2 cellular contexts compared by ENCODE assay signal in the genomic region with DNA sequence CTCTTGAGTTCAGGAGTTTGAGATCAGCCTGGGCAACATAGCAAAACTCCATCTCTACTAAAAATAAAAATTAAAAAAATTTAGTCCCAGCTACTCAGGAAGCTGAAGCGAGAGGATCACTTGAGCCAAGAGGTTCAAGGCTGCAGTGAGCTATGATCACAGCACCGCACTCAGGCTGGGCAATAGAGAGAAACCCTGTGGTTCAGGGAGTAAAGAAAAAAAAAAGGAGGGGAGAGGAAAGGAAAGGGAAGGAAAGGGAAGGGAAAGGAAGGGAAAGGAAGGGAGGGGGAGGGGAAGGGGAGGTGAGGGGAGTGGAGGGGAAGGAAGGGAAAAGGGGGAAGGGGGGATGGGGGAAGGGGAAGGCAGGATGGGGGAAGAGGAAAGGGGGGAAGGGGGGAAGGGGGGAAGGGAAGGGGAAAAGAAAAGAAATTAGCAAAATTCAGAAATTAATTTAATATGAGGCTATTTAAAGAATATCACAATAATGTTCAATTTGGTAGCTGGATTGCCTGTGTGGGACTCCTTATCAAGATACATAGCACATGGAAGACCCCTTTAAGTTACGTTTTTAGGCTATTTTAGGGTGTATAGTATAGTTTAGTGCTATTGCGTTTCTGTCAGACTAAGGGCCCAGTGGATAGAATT.
A peak's percentile ranks its signal among the peaks of the same experiment; 100 is the strongest.
TF ChIP-seq lines count a peak whose summit lies in the region.

No MANE protein-coding gene starts in this region.

TF ChIP-seq in HepG2, 621 proteins besides CTCF, POLR2A, EP300 and RAD21 (continues in another document):
- no peak for TF ChIP-seq GATAD2A (CRISPR knock-in tag; IDR thresholded peaks at IDR 0.05)
- TF ChIP-seq EHMT2 (IDR thresholded peaks at IDR 0.05; ENCODE audit: borderline replicate concordance, low read depth, low read length), result no peak
- peak; percentile 97 for TF ChIP-seq HNRNPK (IDR thresholded peaks at IDR 0.05; ENCODE audit: low read depth, low read length, poor library complexity, severe bottlenecking)
- TF ChIP-seq ZMYM2 (CRISPR knock-in tag; IDR thresholded peaks at IDR 0.05), result no peak
- TF ChIP-seq, protein P1, sequence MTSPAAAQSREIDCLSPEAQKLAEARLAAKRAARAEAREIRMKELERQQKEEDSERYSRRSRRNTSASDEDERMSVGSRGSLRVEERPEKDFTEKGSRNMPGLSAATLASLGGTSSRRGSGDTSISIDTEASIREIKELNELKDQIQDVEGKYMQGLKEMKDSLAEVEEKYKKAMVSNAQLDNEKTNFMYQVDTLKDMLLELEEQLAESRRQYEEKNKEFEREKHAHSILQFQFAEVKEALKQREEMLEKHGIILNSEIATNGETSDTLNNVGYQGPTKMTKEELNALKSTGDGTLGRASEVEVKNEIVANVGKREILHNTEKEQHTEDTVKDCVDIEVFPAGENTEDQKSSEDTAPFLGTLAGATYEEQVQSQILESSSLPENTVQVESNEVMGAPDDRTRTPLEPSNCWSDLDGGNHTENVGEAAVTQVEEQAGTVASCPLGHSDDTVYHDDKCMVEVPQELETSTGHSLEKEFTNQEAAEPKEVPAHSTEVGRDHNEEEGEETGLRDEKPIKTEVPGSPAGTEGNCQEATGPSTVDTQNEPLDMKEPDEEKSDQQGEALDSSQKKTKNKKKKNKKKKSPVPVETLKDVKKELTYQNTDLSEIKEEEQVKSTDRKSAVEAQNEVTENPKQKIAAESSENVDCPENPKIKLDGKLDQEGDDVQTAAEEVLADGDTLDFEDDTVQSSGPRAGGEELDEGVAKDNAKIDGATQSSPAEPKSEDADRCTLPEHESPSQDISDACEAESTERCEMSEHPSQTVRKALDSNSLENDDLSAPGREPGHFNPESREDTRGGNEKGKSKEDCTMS (CRISPR knock-in tag; conservative IDR thresholded peaks at IDR 0.05), result no peak
- TF ChIP-seq, protein P2, sequence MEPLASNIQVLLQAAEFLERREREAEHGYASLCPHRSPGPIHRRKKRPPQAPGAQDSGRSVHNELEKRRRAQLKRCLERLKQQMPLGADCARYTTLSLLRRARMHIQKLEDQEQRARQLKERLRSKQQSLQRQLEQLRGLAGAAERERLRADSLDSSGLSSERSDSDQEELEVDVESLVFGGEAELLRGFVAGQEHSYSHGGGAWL (CRISPR knock-in tag; IDR thresholded peaks at IDR 0.05), result no peak
- 0 out of 2 replicates have a peak, but pooled peaks have one; percentile 41 for TF ChIP-seq PCBP1 (IDR thresholded peaks at IDR 0.05; ENCODE audit: borderline replicate concordance, low read depth, low read length)
- no peak for TF ChIP-seq ZNF562 (CRISPR knock-in tag; IDR thresholded peaks at IDR 0.05; ENCODE audit: borderline replicate concordance)
- no peak for TF ChIP-seq SRY (CRISPR knock-in tag; IDR thresholded peaks at IDR 0.05)
- TF ChIP-seq ZNF558 (CRISPR knock-in tag; IDR thresholded peaks at IDR 0.05; ENCODE audit: borderline replicate concordance), result no peak
- TF ChIP-seq, protein P3, sequence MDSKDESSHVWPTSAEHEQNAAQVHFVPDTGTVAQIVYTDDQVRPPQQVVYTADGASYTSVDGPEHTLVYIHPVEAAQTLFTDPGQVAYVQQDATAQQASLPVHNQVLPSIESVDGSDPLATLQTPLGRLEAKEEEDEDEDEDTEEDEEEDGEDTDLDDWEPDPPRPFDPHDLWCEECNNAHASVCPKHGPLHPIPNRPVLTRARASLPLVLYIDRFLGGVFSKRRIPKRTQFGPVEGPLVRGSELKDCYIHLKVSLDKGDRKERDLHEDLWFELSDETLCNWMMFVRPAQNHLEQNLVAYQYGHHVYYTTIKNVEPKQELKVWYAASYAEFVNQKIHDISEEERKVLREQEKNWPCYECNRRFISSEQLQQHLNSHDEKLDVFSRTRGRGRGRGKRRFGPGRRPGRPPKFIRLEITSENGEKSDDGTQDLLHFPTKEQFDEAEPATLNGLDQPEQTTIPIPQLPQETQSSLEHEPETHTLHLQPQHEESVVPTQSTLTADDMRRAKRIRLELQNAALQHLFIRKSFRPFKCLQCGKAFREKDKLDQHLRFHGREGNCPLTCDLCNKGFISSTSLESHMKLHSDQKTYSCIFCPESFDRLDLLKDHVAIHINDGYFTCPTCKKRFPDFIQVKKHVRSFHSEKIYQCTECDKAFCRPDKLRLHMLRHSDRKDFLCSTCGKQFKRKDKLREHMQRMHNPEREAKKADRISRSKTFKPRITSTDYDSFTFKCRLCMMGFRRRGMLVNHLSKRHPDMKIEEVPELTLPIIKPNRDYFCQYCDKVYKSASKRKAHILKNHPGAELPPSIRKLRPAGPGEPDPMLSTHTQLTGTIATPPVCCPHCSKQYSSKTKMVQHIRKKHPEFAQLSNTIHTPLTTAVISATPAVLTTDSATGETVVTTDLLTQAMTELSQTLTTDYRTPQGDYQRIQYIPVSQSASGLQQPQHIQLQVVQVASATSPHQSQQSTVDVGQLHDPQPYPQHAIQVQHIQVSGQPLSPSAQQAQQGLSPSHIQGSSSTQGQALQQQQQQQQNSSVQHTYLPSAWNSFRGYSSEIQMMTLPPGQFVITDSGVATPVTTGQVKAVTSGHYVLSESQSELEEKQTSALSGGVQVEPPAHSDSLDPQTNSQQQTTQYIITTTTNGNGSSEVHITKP (CRISPR knock-in tag; IDR thresholded peaks at IDR 0.05; ENCODE audit: low read depth), result no peak
- no peak for TF ChIP-seq ZNF546 (CRISPR knock-in tag; conservative IDR thresholded peaks at IDR 0.05)
- TF ChIP-seq, protein P4, sequence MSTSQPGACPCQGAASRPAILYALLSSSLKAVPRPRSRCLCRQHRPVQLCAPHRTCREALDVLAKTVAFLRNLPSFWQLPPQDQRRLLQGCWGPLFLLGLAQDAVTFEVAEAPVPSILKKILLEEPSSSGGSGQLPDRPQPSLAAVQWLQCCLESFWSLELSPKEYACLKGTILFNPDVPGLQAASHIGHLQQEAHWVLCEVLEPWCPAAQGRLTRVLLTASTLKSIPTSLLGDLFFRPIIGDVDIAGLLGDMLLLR (CRISPR knock-in tag; IDR thresholded peaks at IDR 0.05), result no peak
- no peak for TF ChIP-seq PITX1 (CRISPR knock-in tag; IDR thresholded peaks at IDR 0.05)
- peak; percentile 53 for TF ChIP-seq PCBP2 (optimal IDR thresholded peaks at IDR 0.05; ENCODE audit: low read depth, low read length, poor library complexity, severe bottlenecking)
- TF ChIP-seq, protein P5, sequence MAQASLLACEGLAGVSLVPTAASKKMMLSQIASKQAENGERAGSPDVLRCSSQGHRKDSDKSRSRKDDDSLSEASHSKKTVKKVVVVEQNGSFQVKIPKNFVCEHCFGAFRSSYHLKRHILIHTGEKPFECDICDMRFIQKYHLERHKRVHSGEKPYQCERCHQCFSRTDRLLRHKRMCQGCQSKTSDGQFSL (CRISPR knock-in tag; IDR thresholded peaks at IDR 0.05), result no peak
- TF ChIP-seq, protein P6, sequence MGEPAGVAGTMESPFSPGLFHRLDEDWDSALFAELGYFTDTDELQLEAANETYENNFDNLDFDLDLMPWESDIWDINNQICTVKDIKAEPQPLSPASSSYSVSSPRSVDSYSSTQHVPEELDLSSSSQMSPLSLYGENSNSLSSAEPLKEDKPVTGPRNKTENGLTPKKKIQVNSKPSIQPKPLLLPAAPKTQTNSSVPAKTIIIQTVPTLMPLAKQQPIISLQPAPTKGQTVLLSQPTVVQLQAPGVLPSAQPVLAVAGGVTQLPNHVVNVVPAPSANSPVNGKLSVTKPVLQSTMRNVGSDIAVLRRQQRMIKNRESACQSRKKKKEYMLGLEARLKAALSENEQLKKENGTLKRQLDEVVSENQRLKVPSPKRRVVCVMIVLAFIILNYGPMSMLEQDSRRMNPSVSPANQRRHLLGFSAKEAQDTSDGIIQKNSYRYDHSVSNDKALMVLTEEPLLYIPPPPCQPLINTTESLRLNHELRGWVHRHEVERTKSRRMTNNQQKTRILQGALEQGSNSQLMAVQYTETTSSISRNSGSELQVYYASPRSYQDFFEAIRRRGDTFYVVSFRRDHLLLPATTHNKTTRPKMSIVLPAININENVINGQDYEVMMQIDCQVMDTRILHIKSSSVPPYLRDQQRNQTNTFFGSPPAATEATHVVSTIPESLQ (CRISPR knock-in tag; conservative IDR thresholded peaks at IDR 0.05), result no peak

TF ChIP-seq in K562, 482 proteins besides CTCF, POLR2A, EP300 and RAD21:
- TF ChIP-seq MIER1 (IDR thresholded peaks at IDR 0.05; ENCODE audit: low read depth) (no peak), CBFA2T3 (IDR thresholded peaks at IDR 0.05) (no peak), HNRNPK (IDR thresholded peaks at IDR 0.05; ENCODE audit: low read depth, low read length, poor library complexity, severe bottlenecking) (peak; percentile 77), CTBP1 (IDR thresholded peaks at IDR 0.05; ENCODE audit: borderline replicate concordance) (no peak)
